In genomic region chr1:9282436-9282955, GRCh38 we compare ENCODE assay signal across 25 cellular contexts. TPM values are rescaled to one million over a fixed set of nuclear protein-coding genes. Genes with fewer than 3 reads are reported as not detected.
A peak's percentile ranks its signal among the peaks of the same experiment; 100 is the strongest.
DNase-seq lines count a peak whose midpoint lies in the region; ATAC-seq and TF ChIP-seq lines count a peak whose summit lies in the region.
"Had no signal": no experiment of that assay in that cellular context is flagged by ENCODE, and none has a peak within 500 bp of the region (broad histone marks: within the 10 kb centered on the region; RNA-seq: fewer than 3 reads in every experiment).

No MANE protein-coding gene starts in this region.

- H3K27ac ChIP-seq in osteoblast (ENCODE audit: low read depth, low read length), result no peak overlapping the region
- H3K27ac ChIP-seq: cardiac muscle cell, testis, VCaP had no signal

- H3K36me3 Mint-ChIP-seq in activated naive CD8-positive, alpha-beta T cell treated with anti-CD3 and anti-CD28 coated beads, Interleukin-2, amount 10 ng/mL, durations not matched to agents 7 days and 5 days, result peaks cover 4% of the 10 kb centered on the region
- no peaks in the 10 kb centered on the region for H3K36me3 Mint-ChIP-seq in activated naive CD8-positive, alpha-beta T cell treated with anti-CD3 and anti-CD28 coated beads, Interleukin-2, amount 50 U/mL, for 24 hours (ENCODE audit: low read depth)
- H3K36me3 Mint-ChIP-seq in activated T-helper 2 cell treated with anti-CD3 and anti-CD28 coated beads, Interferon-gamma antibody, Interleukin-2, Interleukin-4, amounts not matched to agents 10 μg/mL and 5 μg/mL and 100 μg/mL, durations not matched to agents 14 hours and 24 hours and 36 hours (ENCODE audit: low read depth), result peaks cover 37% of the 10 kb centered on the region
- no peaks in the 10 kb centered on the region for H3K36me3 Mint-ChIP-seq in stimulated activated memory B cell treated with anti-CD40 and anti-IgM and Interleukin-4, amounts not matched to agents 10 μg/mL and 1 μg/mL and 100 μg/mL, for 72 hours

- H3K79me2 ChIP-seq in Loucy (ENCODE audit: insufficient read depth, low read length), result no peaks in the 10 kb centered on the region
- no peaks in the 10 kb centered on the region for H3K79me2 ChIP-seq in osteoblast (ENCODE audit: insufficient read depth, low read length)

- H3K9ac ChIP-seq in Loucy (ENCODE audit: low read depth, low read length, poor library complexity, severe bottlenecking), result peak overlapping the region; percentile 60
- H3K9ac ChIP-seq: SK-N-SH had no signal

- peak overlapping the region; percentile 52 for H3K27ac Mint-ChIP-seq in activated naive CD8-positive, alpha-beta T cell treated with anti-CD3 and anti-CD28 coated beads, Interleukin-2, amount 10 ng/mL, durations not matched to agents 7 days and 5 days
- H3K27ac Mint-ChIP-seq in activated naive CD8-positive, alpha-beta T cell treated with anti-CD3 and anti-CD28 coated beads, Interleukin-2, amount 50 U/mL, for 24 hours, result no peak overlapping the region
- peak overlapping the region; percentile 69 for H3K27ac Mint-ChIP-seq in activated T-helper 2 cell treated with anti-CD3 and anti-CD28 coated beads, Interferon-gamma antibody, Interleukin-2, Interleukin-4, amounts not matched to agents 10 μg/mL and 5 μg/mL and 100 μg/mL, durations not matched to agents 14 hours and 24 hours and 36 hours
- no peak overlapping the region for H3K27ac Mint-ChIP-seq in stimulated activated memory B cell treated with anti-CD40 and anti-IgM and Interleukin-4, amounts not matched to agents 10 μg/mL and 1 μg/mL and 100 μg/mL, for 72 hours
- H3K27ac Mint-ChIP-seq: activated naive CD4-positive, alpha-beta T cell treated with anti-CD3 and anti-CD28 coated beads, Interleukin-2, amount 50 U/mL, for 24 hours had no signal

- no peaks in the 10 kb centered on the region for H3K36me3 ChIP-seq in Loucy (ENCODE audit: insufficient read depth, low read length)
- H3K36me3 ChIP-seq in osteoblast (ENCODE audit: insufficient read depth, low read length), result no peaks in the 10 kb centered on the region
- H3K36me3 ChIP-seq: BE2C, cardiac muscle cell had no signal

- peak overlapping the region; percentile 47 for H3K4me3 ChIP-seq in Loucy (ENCODE audit: low read length, poor library complexity, severe bottlenecking)
- H3K4me3 ChIP-seq in osteoblast (ENCODE audit: insufficient read depth, low read length), result no peak overlapping the region
- H3K4me3 ChIP-seq: cardiac muscle cell, GM12878, testis had no signal

- H3K9me3 ChIP-seq in Loucy (ENCODE audit: insufficient read depth, low read depth, low read length) (0 out of 2 replicates have a peak, but pooled peaks cover 3% of the 10 kb centered on the region), osteoblast (ENCODE audit: low read depth, low read length) (no peaks in the 10 kb centered on the region)
- H3K9me3 ChIP-seq: BE2C, SK-N-SH, testis had no signal

- H3K27me3 ChIP-seq in Loucy (ENCODE audit: insufficient read depth, low read length, poor library complexity, severe bottlenecking) (no peaks in the 10 kb centered on the region), osteoblast (ENCODE audit: insufficient read depth, low read length) (no peaks in the 10 kb centered on the region)
- H3K27me3 ChIP-seq: BE2C, cardiac muscle cell, testis had no signal

- H3K4me2 ChIP-seq in Loucy (ENCODE audit: low read depth, low read length, poor library complexity, severe bottlenecking), result peak overlapping the region; percentile 70
- H3K4me2 ChIP-seq in osteoblast (ENCODE audit: insufficient read depth, low read length), result no peak overlapping the region
- H3K4me2 ChIP-seq: SK-N-SH had no signal

- no peaks in the 10 kb centered on the region for H3K9me2 ChIP-seq in Loucy (replicated peaks; ENCODE audit: low read depth, low read length)
- H3K9me2 ChIP-seq: SK-N-SH had no signal

- H3K4me3 Mint-ChIP-seq in activated naive CD8-positive, alpha-beta T cell treated with anti-CD3 and anti-CD28 coated beads, Interleukin-2, amount 10 ng/mL, durations not matched to agents 7 days and 5 days, result no peak overlapping the region
- no peak overlapping the region for H3K4me3 Mint-ChIP-seq in activated naive CD8-positive, alpha-beta T cell treated with anti-CD3 and anti-CD28 coated beads, Interleukin-2, amount 50 U/mL, for 24 hours
- no peak overlapping the region for H3K4me3 Mint-ChIP-seq in activated T-helper 2 cell treated with anti-CD3 and anti-CD28 coated beads, Interferon-gamma antibody, Interleukin-2, Interleukin-4, amounts not matched to agents 10 μg/mL and 5 μg/mL and 100 μg/mL, durations not matched to agents 14 hours and 24 hours and 36 hours (ENCODE audit: low read depth)
- H3K4me3 Mint-ChIP-seq in stimulated activated memory B cell treated with anti-CD40 and anti-IgM and Interleukin-4, amounts not matched to agents 10 μg/mL and 1 μg/mL and 100 μg/mL, for 72 hours, result no peak overlapping the region
- H3K4me3 Mint-ChIP-seq: activated naive CD4-positive, alpha-beta T cell treated with anti-CD3 and anti-CD28 coated beads, Interleukin-2, amount 50 U/mL, for 24 hours had no signal

- peaks cover 4% of the 10 kb centered on the region for H3K27me3 Mint-ChIP-seq in activated naive CD8-positive, alpha-beta T cell treated with anti-CD3 and anti-CD28 coated beads, Interleukin-2, amount 10 ng/mL, durations not matched to agents 7 days and 5 days
- peaks cover 5% of the 10 kb centered on the region for H3K27me3 Mint-ChIP-seq in activated naive CD8-positive, alpha-beta T cell treated with anti-CD3 and anti-CD28 coated beads, Interleukin-2, amount 50 U/mL, for 24 hours
- no peaks in the 10 kb centered on the region for H3K27me3 Mint-ChIP-seq in activated T-helper 2 cell treated with anti-CD3 and anti-CD28 coated beads, Interferon-gamma antibody, Interleukin-2, Interleukin-4, amounts not matched to agents 10 μg/mL and 5 μg/mL and 100 μg/mL, durations not matched to agents 14 hours and 24 hours and 36 hours (ENCODE audit: low read depth)
- peaks cover 61% of the 10 kb centered on the region for H3K27me3 Mint-ChIP-seq in stimulated activated memory B cell treated with anti-CD40 and anti-IgM and Interleukin-4, amounts not matched to agents 10 μg/mL and 1 μg/mL and 100 μg/mL, for 72 hours
- H3K27me3 Mint-ChIP-seq: activated naive CD4-positive, alpha-beta T cell treated with anti-CD3 and anti-CD28 coated beads, Interleukin-2, amount 50 U/mL, for 24 hours had no signal

- no peak overlapping the region for H2AFZ ChIP-seq in Loucy (ENCODE audit: low read length)
- H2AFZ ChIP-seq in osteoblast (ENCODE audit: low read length), result no peak overlapping the region

- no peaks in the 10 kb centered on the region for H4K20me1 ChIP-seq in Loucy (ENCODE audit: insufficient read depth, low read length, poor library complexity, severe bottlenecking)
- no peaks in the 10 kb centered on the region for H4K20me1 ChIP-seq in osteoblast (ENCODE audit: insufficient read depth, low read length)

- intact Hi-C loops in activated T-helper 2 cell treated with anti-CD3 and anti-CD28 coated beads, Interferon-gamma antibody, Interleukin-2, Interleukin-4, amounts not matched to agents 10 μg/mL and 5 μg/mL and 100 μg/mL, durations not matched to agents 14 hours and 24 hours and 36 hours (cut with micrococcal nuclease), result loop anchor here (5.0 kb wide), 1 partner anchor 45 kb away; no protein-coding TSS in a partner anchor

- DNase-seq in activated naive CD8-positive, alpha-beta T cell treated with anti-CD3 and anti-CD28 coated beads, Interleukin-2, amount 10 ng/mL, durations not matched to agents 7 days and 5 days, result no peak
- DNase-seq in activated naive CD8-positive, alpha-beta T cell treated with anti-CD3 and anti-CD28 coated beads, Interleukin-2, amount 50 U/mL, for 24 hours, result no peak
- no peak for DNase-seq in activated T-helper 2 cell treated with anti-CD3 and anti-CD28 coated beads, Interferon-gamma antibody, Interleukin-2, Interleukin-4, amounts not matched to agents 10 μg/mL and 5 μg/mL and 100 μg/mL, durations not matched to agents 14 hours and 24 hours and 36 hours (ENCODE audit: low spot score)
- DNase-seq in osteoblast (ENCODE audit: insufficient read length, low spot score, missing footprints), result peak; percentile 67
- DNase-seq in activated effector memory CD4-positive, alpha-beta T cell treated with anti-CD3 and anti-CD28 coated beads, Interleukin-2, amount 50 U/mL, for 16 hours, result no peak
- DNase-seq: activated T-cell treated with anti-CD3 and anti-CD28 coated beads, Interleukin-2, amount 50 U/mL, for 1 hour; BE2C; Calu3; dermis blood vessel endothelial cell; Kasumi-1; mammary epithelial cell; NCI-H1092 treated with DMSO at 0.1 percent for 48 hours; NCI-H2081; NCI-H774; stimulated activated CD4-positive, alpha-beta T cell treated with anti-CD3 and anti-CD28 coated beads, Interleukin-4, amount 100 ng/mL, for 24 hours; stimulated activated naive CD4-positive, alpha-beta T cell treated with Interleukin-2 at 50 U/mL for 16 hours had no signal

- POLR2A ChIA-PET in activated naive CD8-positive, alpha-beta T cell treated with anti-CD3 and anti-CD28 coated beads, Interleukin-2, amount 10 ng/mL, durations not matched to agents 7 days and 5 days (lab: Charles Lee), result no interaction called here

- no peak for ATAC-seq in activated naive CD8-positive, alpha-beta T cell treated with anti-CD3 and anti-CD28 coated beads, Interleukin-2, amount 10 ng/mL, durations not matched to agents 7 days and 5 days (ENCODE audit: low read depth)
- ATAC-seq in activated naive CD8-positive, alpha-beta T cell treated with anti-CD3 and anti-CD28 coated beads, Interleukin-2, amount 50 U/mL, for 24 hours, result no peak
- no peak for ATAC-seq in stimulated activated memory B cell treated with anti-CD40 and anti-IgM and Interleukin-4, amounts not matched to agents 10 μg/mL and 1 μg/mL and 100 μg/mL, for 72 hours
- ATAC-seq in GM21723 (IDR thresholded peaks at IDR 0.05; ENCODE audit: unreplicated experiment), result no peak

- H3K4me1 ChIP-seq in Loucy (ENCODE audit: insufficient read depth, low read length, poor library complexity, severe bottlenecking), result peaks cover 54% of the 10 kb centered on the region
- H3K4me1 ChIP-seq in osteoblast (ENCODE audit: insufficient read depth, low read length), result peaks cover 39% of the 10 kb centered on the region
- H3K4me1 ChIP-seq: BE2C had no signal

- peaks cover 30% of the 10 kb centered on the region for H3K4me1 Mint-ChIP-seq in activated naive CD8-positive, alpha-beta T cell treated with anti-CD3 and anti-CD28 coated beads, Interleukin-2, amount 10 ng/mL, durations not matched to agents 7 days and 5 days
- peaks cover 46% of the 10 kb centered on the region for H3K4me1 Mint-ChIP-seq in activated naive CD8-positive, alpha-beta T cell treated with anti-CD3 and anti-CD28 coated beads, Interleukin-2, amount 50 U/mL, for 24 hours
- peaks cover 57% of the 10 kb centered on the region for H3K4me1 Mint-ChIP-seq in activated T-helper 2 cell treated with anti-CD3 and anti-CD28 coated beads, Interferon-gamma antibody, Interleukin-2, Interleukin-4, amounts not matched to agents 10 μg/mL and 5 μg/mL and 100 μg/mL, durations not matched to agents 14 hours and 24 hours and 36 hours (ENCODE audit: low read depth)
- peaks cover 38% of the 10 kb centered on the region for H3K4me1 Mint-ChIP-seq in stimulated activated memory B cell treated with anti-CD40 and anti-IgM and Interleukin-4, amounts not matched to agents 10 μg/mL and 1 μg/mL and 100 μg/mL, for 72 hours

- TF ChIP-seq CTCF in Loucy (conservative IDR thresholded peaks at IDR 0.05; ENCODE audit: low read length), result no peak
- no peak for TF ChIP-seq CTCF in osteoblast (IDR thresholded peaks at IDR 0.05; ENCODE audit: extremely low read depth, low read depth, low read length)

- no peaks in the 10 kb centered on the region for H3F3A ChIP-seq in Loucy (ENCODE audit: low read depth)

- H3K9me3 Mint-ChIP-seq in activated naive CD8-positive, alpha-beta T cell treated with anti-CD3 and anti-CD28 coated beads, Interleukin-2, amount 10 ng/mL, durations not matched to agents 7 days and 5 days, result peaks cover 4% of the 10 kb centered on the region
- peaks cover 5% of the 10 kb centered on the region for H3K9me3 Mint-ChIP-seq in activated naive CD8-positive, alpha-beta T cell treated with anti-CD3 and anti-CD28 coated beads, Interleukin-2, amount 50 U/mL, for 24 hours
- H3K9me3 Mint-ChIP-seq in activated T-helper 2 cell treated with anti-CD3 and anti-CD28 coated beads, Interferon-gamma antibody, Interleukin-2, Interleukin-4, amounts not matched to agents 10 μg/mL and 5 μg/mL and 100 μg/mL, durations not matched to agents 14 hours and 24 hours and 36 hours, result peaks cover 34% of the 10 kb centered on the region
- peaks cover 6% of the 10 kb centered on the region for H3K9me3 Mint-ChIP-seq in stimulated activated memory B cell treated with anti-CD40 and anti-IgM and Interleukin-4, amounts not matched to agents 10 μg/mL and 1 μg/mL and 100 μg/mL, for 72 hours

RNA-seq across cellular contexts. Expression of gene SPSB1, which starts 10.2 kb away (rescaled TPM):
- total RNA-seq in activated naive CD8-positive, alpha-beta T cell treated with anti-CD3 and anti-CD28 coated beads, Interleukin-2, amount 10 ng/mL, durations not matched to agents 7 days and 5 days, result 1 to 10 TPM; 1.6 TPM
- 7.1 and 7.5 TPM in 2 replicates for total RNA-seq in activated T-helper 2 cell treated with anti-CD3 and anti-CD28 coated beads, Interferon-gamma antibody, Interleukin-2, Interleukin-4, amounts not matched to agents 10 μg/mL and 5 μg/mL and 100 μg/mL, durations not matched to agents 14 hours and 24 hours and 36 hours
- total RNA-seq in osteoblast, result 14.7 and 23.2 TPM in 2 replicates

RNA-seq across cellular contexts. Expression of gene H6PD, which starts 47.9 kb away (rescaled TPM):
- 10 to 100 TPM; 15.3 to 15.9 TPM for total RNA-seq in activated naive CD8-positive, alpha-beta T cell treated with anti-CD3 and anti-CD28 coated beads, Interleukin-2, amount 10 ng/mL, durations not matched to agents 7 days and 5 days
- 27.1 and 28.0 TPM in 2 replicates for total RNA-seq in activated T-helper 2 cell treated with anti-CD3 and anti-CD28 coated beads, Interferon-gamma antibody, Interleukin-2, Interleukin-4, amounts not matched to agents 10 μg/mL and 5 μg/mL and 100 μg/mL, durations not matched to agents 14 hours and 24 hours and 36 hours
- 45.1 and 51.4 TPM in 2 replicates for total RNA-seq in osteoblast

Comparison
In these comparisons a context has a peak if more than half of its experiments do, and no peak if none do; other contexts are left out.
1. H3K27ac Mint-ChIP-seq: peak in activated naive CD8-positive, alpha-beta T cell treated with anti-CD3 and anti-CD28 coated beads, Interleukin-2, amount 10 ng/mL, durations not matched to agents 7 days and 5 days (single experiment) and activated T-helper 2 cell treated with anti-CD3 and anti-CD28 coated beads, Interferon-gamma antibody, Interleukin-2, Interleukin-4, amounts not matched to agents 10 μg/mL and 5 μg/mL and 100 μg/mL, durations not matched to agents 14 hours and 24 hours and 36 hours (single experiment); none in activated naive CD8-positive, alpha-beta T cell treated with anti-CD3 and anti-CD28 coated beads, Interleukin-2, amount 50 U/mL, for 24 hours (single experiment) and stimulated activated memory B cell treated with anti-CD40 and anti-IgM and Interleukin-4, amounts not matched to agents 10 μg/mL and 1 μg/mL and 100 μg/mL, for 72 hours (single experiment).